ENCODE assay signal across 1 cellular context in genomic region chr12:53465679-53466078, GRCh38.
TF ChIP-seq lines count a peak whose summit lies in the region.

No MANE protein-coding gene starts in this region.

TF ChIP-seq in A549, 52 proteins besides CTCF, POLR2A, EP300 and RAD21 (continued from another document):
- no peak for TF ChIP-seq BCL3 (IDR thresholded peaks at IDR 0.05)
- TF ChIP-seq TP53 (CRISPR knock-in tag; IDR thresholded peaks at IDR 0.05): no peak
- no peak for TF ChIP-seq EHF (CRISPR knock-in tag; IDR thresholded peaks at IDR 0.05)
